ENCODE assay signal across 7 cellular contexts in genomic region chr14:23929131-23929530, GRCh38.
"Had no signal": no experiment of that assay in that cellular context is flagged by ENCODE, and none has a peak within 500 bp of the region (broad histone marks: within the 10 kb centered on the region; RNA-seq: fewer than 3 reads in every experiment).

No MANE protein-coding gene starts in this region.

- H3K27ac ChIP-seq: hepatocyte, left lung, spleen, thyroid gland, upper lobe of right lung had no signal

- H3K4me3 ChIP-seq: hepatocyte, left lung, lung, spleen, thyroid gland, upper lobe of right lung had no signal

- H3K4me1 ChIP-seq: left lung, thyroid gland, upper lobe of right lung had no signal

- DNase-seq: kidney glomerular epithelial cell had no signal

- H3K27me3 ChIP-seq: hepatocyte, left lung, spleen, thyroid gland, upper lobe of right lung had no signal

- H3K9me3 ChIP-seq: left lung, spleen, thyroid gland, upper lobe of right lung had no signal

- H3K36me3 ChIP-seq: left lung, spleen, thyroid gland, upper lobe of right lung had no signal
